ENCODE assay signal across 13 cellular contexts in the genomic region with DNA sequence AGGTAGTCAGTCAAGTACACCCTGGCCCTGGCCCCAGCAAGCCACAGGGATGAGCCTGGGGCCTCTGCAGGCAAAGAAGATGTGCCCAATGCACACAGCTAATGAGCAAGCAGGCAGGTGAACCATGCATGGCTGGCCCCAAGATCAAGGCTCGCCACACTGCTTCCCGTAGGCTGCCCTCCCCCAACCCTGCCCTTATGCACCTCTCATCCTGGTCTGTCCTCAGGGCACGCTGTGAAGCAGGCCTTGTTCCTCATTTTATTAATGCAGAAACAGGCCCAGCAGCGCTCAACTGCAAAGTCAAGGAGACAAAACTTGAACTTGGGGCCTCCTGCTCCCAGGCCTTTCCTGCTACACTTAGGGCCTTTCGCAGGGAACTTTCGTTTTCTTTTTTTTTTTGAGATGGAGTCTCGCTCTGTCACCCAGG. TPM values are rescaled to one million over a fixed set of nuclear protein-coding genes. Genes with fewer than 3 reads are reported as not detected.
DNase-seq lines count a peak whose midpoint lies in the region; ATAC-seq lines count a peak whose summit lies in the region.
"Had no signal": no experiment of that assay in that cellular context is flagged by ENCODE, and none has a peak within 500 bp of the region (broad histone marks: within the 10 kb centered on the region; RNA-seq: fewer than 3 reads in every experiment).

No MANE protein-coding gene starts in this region.

- CTCF ChIA-PET in activated CD8-positive, alpha-beta memory T cell treated with anti-CD3 and anti-CD28 coated beads, Interleukin-2, amount 10 ng/mL, durations not matched to agents 7 days and 5 days (lab: Charles Lee) = interaction anchor here (1.2 to 1.8 kb wide), 3 partner anchors 40 to 42 kb away, joined by 3 to 7 read pairs (median 4); no protein-coding TSS in a partner anchor

- no peak for ATAC-seq in activated CD8-positive, alpha-beta memory T cell treated with anti-CD3 and anti-CD28 coated beads, Interleukin-2, amount 10 ng/mL, durations not matched to agents 7 days and 5 days
- ATAC-seq in activated T-helper 17 cell treated with anti-CD3 and anti-CD28 coated beads, Interleukin-2, amount 50 U/mL, for 72 hours (replicated peaks) = no peak
- ATAC-seq in stimulated activated memory B cell treated with anti-CD40 and anti-IgM and Interleukin-4, amounts not matched to agents 10 μg/mL and 1 μg/mL and 100 μg/mL, for 72 hours = peak; percentile 77
- no peak for ATAC-seq in GM18907 (IDR thresholded peaks at IDR 0.05; ENCODE audit: unreplicated experiment)
- ATAC-seq in GM19455 (IDR thresholded peaks at IDR 0.05; ENCODE audit: unreplicated experiment) = no peak
- ATAC-seq: left cardiac atrium had no signal

- H3K4me3 Mint-ChIP-seq in activated CD8-positive, alpha-beta memory T cell treated with anti-CD3 and anti-CD28 coated beads, Interleukin-2, amount 10 ng/mL, durations not matched to agents 7 days and 5 days = no peak overlapping the region
- no peak overlapping the region for H3K4me3 Mint-ChIP-seq in activated T-helper 17 cell treated with anti-CD3 and anti-CD28 coated beads, Interleukin-2, amount 50 U/mL, for 72 hours
- H3K4me3 Mint-ChIP-seq in stimulated activated memory B cell treated with anti-CD40 and anti-IgM and Interleukin-4, amounts not matched to agents 10 μg/mL and 1 μg/mL and 100 μg/mL, for 72 hours = peak overlapping the region; percentile 32

- DNase-seq in activated CD8-positive, alpha-beta memory T cell treated with anti-CD3 and anti-CD28 coated beads, Interleukin-2, amount 10 ng/mL, durations not matched to agents 7 days and 5 days = no peak
- no peak for DNase-seq in activated CD8-positive, alpha-beta memory T cell treated with anti-CD3 and anti-CD28 coated beads, Interleukin-2, amount 50 U/mL, for 48 hours
- DNase-seq in NAMALWA (ENCODE audit: low spot score) (peak; percentile 79), NCI-H2029 treated with DMSO at 0.1 percent for 48 hours (lab: John Stamatoyannopoulos, UW) (no peak)
- DNase-seq: activated gamma-delta T cell; left cardiac atrium; ovary; stimulated activated CD4-positive, alpha-beta T cell treated with anti-CD3 and anti-CD28 coated beads, Interleukin-4, amount 100 ng/mL, for 24 hours; tibial artery had no signal

- peak overlapping the region; percentile 47 for H3K27ac Mint-ChIP-seq in activated CD8-positive, alpha-beta memory T cell treated with anti-CD3 and anti-CD28 coated beads, Interleukin-2, amount 10 ng/mL, durations not matched to agents 7 days and 5 days
- peak overlapping the region; percentile 13 for H3K27ac Mint-ChIP-seq in activated T-helper 17 cell treated with anti-CD3 and anti-CD28 coated beads, Interleukin-2, amount 50 U/mL, for 72 hours
- H3K27ac Mint-ChIP-seq in stimulated activated memory B cell treated with anti-CD40 and anti-IgM and Interleukin-4, amounts not matched to agents 10 μg/mL and 1 μg/mL and 100 μg/mL, for 72 hours = peak overlapping the region; percentile 94

- peaks cover 72% of the 10 kb centered on the region for H3K4me1 Mint-ChIP-seq in activated CD8-positive, alpha-beta memory T cell treated with anti-CD3 and anti-CD28 coated beads, Interleukin-2, amount 10 ng/mL, durations not matched to agents 7 days and 5 days
- peaks cover 44% of the 10 kb centered on the region for H3K4me1 Mint-ChIP-seq in activated T-helper 17 cell treated with anti-CD3 and anti-CD28 coated beads, Interleukin-2, amount 50 U/mL, for 72 hours
- H3K4me1 Mint-ChIP-seq in stimulated activated memory B cell treated with anti-CD40 and anti-IgM and Interleukin-4, amounts not matched to agents 10 μg/mL and 1 μg/mL and 100 μg/mL, for 72 hours = peaks cover 86% of the 10 kb centered on the region

- H3K36me3 Mint-ChIP-seq in activated CD8-positive, alpha-beta memory T cell treated with anti-CD3 and anti-CD28 coated beads, Interleukin-2, amount 10 ng/mL, durations not matched to agents 7 days and 5 days = no peaks in the 10 kb centered on the region
- H3K36me3 Mint-ChIP-seq in activated T-helper 17 cell treated with anti-CD3 and anti-CD28 coated beads, Interleukin-2, amount 50 U/mL, for 72 hours (ENCODE audit: low read depth) = no peaks in the 10 kb centered on the region
- H3K36me3 Mint-ChIP-seq in stimulated activated memory B cell treated with anti-CD40 and anti-IgM and Interleukin-4, amounts not matched to agents 10 μg/mL and 1 μg/mL and 100 μg/mL, for 72 hours = no peaks in the 10 kb centered on the region

- no peaks in the 10 kb centered on the region for H3K27me3 Mint-ChIP-seq in activated CD8-positive, alpha-beta memory T cell treated with anti-CD3 and anti-CD28 coated beads, Interleukin-2, amount 10 ng/mL, durations not matched to agents 7 days and 5 days
- no peaks in the 10 kb centered on the region for H3K27me3 Mint-ChIP-seq in activated T-helper 17 cell treated with anti-CD3 and anti-CD28 coated beads, Interleukin-2, amount 50 U/mL, for 72 hours
- no peaks in the 10 kb centered on the region for H3K27me3 Mint-ChIP-seq in stimulated activated memory B cell treated with anti-CD40 and anti-IgM and Interleukin-4, amounts not matched to agents 10 μg/mL and 1 μg/mL and 100 μg/mL, for 72 hours

- no peaks in the 10 kb centered on the region for H3K9me3 Mint-ChIP-seq in activated CD8-positive, alpha-beta memory T cell treated with anti-CD3 and anti-CD28 coated beads, Interleukin-2, amount 10 ng/mL, durations not matched to agents 7 days and 5 days (ENCODE audit: low read depth)
- H3K9me3 Mint-ChIP-seq in activated T-helper 17 cell treated with anti-CD3 and anti-CD28 coated beads, Interleukin-2, amount 50 U/mL, for 72 hours = no peaks in the 10 kb centered on the region
- no peaks in the 10 kb centered on the region for H3K9me3 Mint-ChIP-seq in stimulated activated memory B cell treated with anti-CD40 and anti-IgM and Interleukin-4, amounts not matched to agents 10 μg/mL and 1 μg/mL and 100 μg/mL, for 72 hours

RNA-seq across cellular contexts. Expression of gene ID3, which starts 35.6 kb away (rescaled TPM):
- total RNA-seq in activated CD8-positive, alpha-beta memory T cell treated with anti-CD3 and anti-CD28 coated beads, Interleukin-2, amount 10 ng/mL, durations not matched to agents 7 days and 5 days = 10 to 100 TPM; 14.4 to 34.2 TPM
- total RNA-seq in activated T-helper 17 cell treated with anti-CD3 and anti-CD28 coated beads, Interleukin-2, amount 50 U/mL, for 72 hours = 10 to 100 TPM; 19.5 to 45.2 TPM

Comparison
In these comparisons a context has a peak if more than half of its experiments do, and no peak if none do; other contexts are left out.
1. H3K27ac Mint-ChIP-seq: peak in every context shown above with its lines; median percentile 94 in stimulated activated memory B cell treated with anti-CD40 and anti-IgM and Interleukin-4, amounts not matched to agents 10 μg/mL and 1 μg/mL and 100 μg/mL, for 72 hours; 47 in activated CD8-positive, alpha-beta memory T cell treated with anti-CD3 and anti-CD28 coated beads, Interleukin-2, amount 10 ng/mL, durations not matched to agents 7 days and 5 days; 13 in activated T-helper 17 cell treated with anti-CD3 and anti-CD28 coated beads, Interleukin-2, amount 50 U/mL, for 72 hours.